24 cellular contexts compared by ENCODE assay signal in genomic region chr1:183034682-183035081, GRCh38. TPM values are rescaled to one million over a fixed set of nuclear protein-coding genes. Genes with fewer than 3 reads are reported as not detected.
"Had no signal": no experiment of that assay in that cellular context is flagged by ENCODE, and none has a peak within 500 bp of the region (broad histone marks: within the 10 kb centered on the region; RNA-seq: fewer than 3 reads in every experiment).

No MANE protein-coding gene starts in this region.

- H3K4me3 Mint-ChIP-seq: activated CD4-positive, alpha-beta T cell treated with anti-CD3 and anti-CD28 coated beads, Interleukin-2, amount 10 ng/mL, durations not matched to agents 24 days and 14 days; activated naive CD8-positive, alpha-beta T cell; effector memory CD8-positive, alpha-beta T cell; memory B cell; naive thymus-derived CD8-positive, alpha-beta T cell; type B pancreatic cell had no signal

- ATAC-seq: effector memory CD8-positive, alpha-beta T cell; left cardiac atrium; naive thymus-derived CD8-positive, alpha-beta T cell; sciatic nerve; stimulated activated naive CD8-positive, alpha-beta T cell treated with anti-CD3 and anti-CD28 coated beads, Interleukin-15, Interleukin-2, amounts not matched to agents 100 U/mL and 50 U/mL, for 24 hours had no signal

- H3K27ac Mint-ChIP-seq: activated CD4-positive, alpha-beta T cell treated with anti-CD3 and anti-CD28 coated beads, Interleukin-2, amount 10 ng/mL, durations not matched to agents 24 days and 14 days; activated naive CD8-positive, alpha-beta T cell; effector memory CD8-positive, alpha-beta T cell; memory B cell; naive thymus-derived CD8-positive, alpha-beta T cell; type B pancreatic cell had no signal

- H3K36me3 Mint-ChIP-seq: activated naive CD8-positive, alpha-beta T cell had no signal

- H3K9me3 ChIP-seq: thoracic aorta, vagina had no signal

- DNase-seq: activated CD4-positive, alpha-beta T cell treated with anti-CD3 and anti-CD28 coated beads, Interleukin-2, amount 10 ng/mL, durations not matched to agents 24 days and 14 days; activated CD4-positive, CD25-positive, alpha-beta regulatory T cell treated with anti-CD3 and anti-CD28 coated beads, Interleukin-2, amount 50 U/mL, for 72 hours; activated effector memory CD4-positive, alpha-beta T cell treated with Interleukin-2 at 50 U/mL for 16 hours; activated naive CD4-positive, alpha-beta T cell treated with Interleukin-2 at 50 U/mL for 16 hours; activated T-cell treated with anti-CD3 and anti-CD28 coated beads for 4 hours; anterior cingulate cortex; cortex of kidney; effector memory CD8-positive, alpha-beta T cell; erythroblast; head of caudate nucleus; hippocampal formation; left cardiac atrium; naive thymus-derived CD8-positive, alpha-beta T cell; stimulated activated CD4-positive, alpha-beta T cell treated with anti-CD3 and anti-CD28 coated beads, Interleukin-12 subunit alpha, Interleukin-12 subunit beta, amount 100 ng/mL, for 4 hours; stimulated activated CD4-positive, alpha-beta T cell treated with anti-CD3 and anti-CD28 coated beads, Interleukin-4, amount 100 ng/mL, for 1 hour; stimulated activated naive CD8-positive, alpha-beta T cell treated with anti-CD3 and anti-CD28 coated beads, Interleukin-15, Interleukin-2, amounts not matched to agents 100 U/mL and 50 U/mL, for 24 hours; T-helper 2 cell had no signal

- H3K36me3 ChIP-seq: thoracic aorta, vagina had no signal

- H3K9me3 Mint-ChIP-seq: activated CD4-positive, alpha-beta T cell treated with anti-CD3 and anti-CD28 coated beads, Interleukin-2, amount 10 ng/mL, durations not matched to agents 24 days and 14 days; effector memory CD8-positive, alpha-beta T cell; memory B cell had no signal

- H3K27ac ChIP-seq: skin epidermis, thoracic aorta, vagina had no signal

- H3K4me3 ChIP-seq: skin epidermis, thoracic aorta, vagina had no signal

- H3K27me3 ChIP-seq: vagina had no signal

- H3K27me3 Mint-ChIP-seq: memory B cell, type B pancreatic cell had no signal

RNA-seq across cellular contexts. Expression of gene LAMC1, which starts 11.5 kb away (rescaled TPM):
- polyA plus RNA-seq: naive thymus-derived CD8-positive, alpha-beta T cell had no signal
